ENCODE assay signal across 2 cellular contexts in genomic region chr7:30003098-30003497, GRCh38.
TF ChIP-seq lines count a peak whose summit lies in the region.

No MANE protein-coding gene starts in this region.

TF ChIP-seq in GM23338, 12 proteins besides CTCF, POLR2A, EP300 and RAD21:
- TF ChIP-seq NANOG (IDR thresholded peaks at IDR 0.05; ENCODE audit: borderline replicate concordance), result no peak
- TF ChIP-seq EZH2phosphoT487 (IDR thresholded peaks at IDR 0.05; ENCODE audit: unreplicated experiment), result no peak
- TF ChIP-seq CREB1 (CRISPR knock-in tag; IDR thresholded peaks at IDR 0.05; ENCODE audit: low read depth), result no peak
- TF ChIP-seq ZNF114 (CRISPR knock-in tag; IDR thresholded peaks at IDR 0.05), result no peak
- TF ChIP-seq JUNB (IDR thresholded peaks at IDR 0.05; ENCODE audit: unreplicated experiment), result no peak
- no peak for TF ChIP-seq ZNF331 (CRISPR knock-in tag; IDR thresholded peaks at IDR 0.05; ENCODE audit: low read depth)
- no peak for TF ChIP-seq ETS1 (IDR thresholded peaks at IDR 0.05)
- no peak for TF ChIP-seq ZNF462 (CRISPR knock-in tag; IDR thresholded peaks at IDR 0.05)
- TF ChIP-seq REST (IDR thresholded peaks at IDR 0.05; ENCODE audit: unreplicated experiment), result no peak
- no peak for TF ChIP-seq STAT1 (IDR thresholded peaks at IDR 0.05; ENCODE audit: unreplicated experiment)
- no peak for TF ChIP-seq POLR2AphosphoS5 (IDR thresholded peaks at IDR 0.05; ENCODE audit: low read depth)
- TF ChIP-seq EZH2 (IDR thresholded peaks at IDR 0.05; ENCODE audit: low read depth, unreplicated experiment), result no peak
TF ChIP-seq in GM23338: peak in this region for 0.

TF ChIP-seq in K562, 482 proteins besides CTCF, POLR2A, EP300 and RAD21:
- TF ChIP-seq LARP7 (IDR thresholded peaks at IDR 0.05) (no peak), PATZ1 (CRISPR knock-in tag; IDR thresholded peaks at IDR 0.05; ENCODE audit: borderline replicate concordance) (no peak), ZNF253 (CRISPR knock-in tag; conservative IDR thresholded peaks at IDR 0.05) (no peak), ZFX (CRISPR knock-in tag; IDR thresholded peaks at IDR 0.05) (no peak), ZC3H11A (IDR thresholded peaks at IDR 0.05; ENCODE audit: low read depth, low read length) (no peak), NFXL1 (CRISPR knock-in tag; IDR thresholded peaks at IDR 0.05) (no peak), PTTG1 (tag; IDR thresholded peaks at IDR 0.05; ENCODE audit: low read depth) (no peak), NFE2L1 (tag; IDR thresholded peaks at IDR 0.05; ENCODE audit: borderline replicate concordance, low read depth) (no peak), ZNF830 (CRISPR knock-in tag; IDR thresholded peaks at IDR 0.05) (no peak), SMARCC2 (IDR thresholded peaks at IDR 0.05; ENCODE audit: low read depth) (no peak), MLLT1 (IDR thresholded peaks at IDR 0.05) (no peak), EP400 (IDR thresholded peaks at IDR 0.05) (no peak), FOXK1 (CRISPR knock-in tag; IDR thresholded peaks at IDR 0.05; ENCODE audit: borderline replicate concordance) (no peak)
